In the genomic region with DNA sequence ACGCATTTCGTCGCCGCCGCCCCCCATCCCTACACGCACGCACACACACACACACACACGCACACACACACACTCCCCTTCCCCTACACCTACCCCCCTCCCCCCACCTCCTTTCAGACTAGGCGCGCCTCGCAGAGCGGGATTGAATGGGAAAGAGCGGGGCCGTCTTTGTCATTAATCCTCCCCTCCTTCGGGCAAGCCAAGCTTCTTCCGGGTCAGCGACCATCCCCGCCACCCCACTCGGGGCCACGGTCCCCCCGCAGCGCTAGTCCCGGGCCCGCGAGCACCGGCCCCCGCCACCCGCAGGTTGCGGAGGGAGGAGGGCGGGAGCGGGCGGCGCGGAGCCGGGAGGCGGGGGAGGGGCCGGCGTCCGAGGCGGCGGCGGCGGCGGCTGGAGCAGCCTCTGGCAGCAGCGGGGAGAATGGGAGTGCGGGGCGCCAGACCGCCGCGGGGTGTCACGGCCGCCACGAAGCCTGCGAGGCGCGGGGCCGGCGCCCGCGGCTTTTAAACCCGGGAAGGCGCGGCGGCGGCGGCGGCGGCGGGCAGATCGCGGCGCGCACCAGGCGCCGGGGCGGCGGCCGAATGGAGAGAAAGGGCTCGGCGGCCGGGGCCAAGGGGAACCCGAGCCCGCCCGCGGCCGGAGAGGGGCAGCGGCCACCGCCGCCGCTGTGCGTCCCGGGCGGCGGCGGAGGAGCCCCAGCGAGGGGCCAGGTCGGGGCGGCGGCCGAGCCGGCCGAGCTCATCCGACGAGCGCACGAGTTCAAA, we compare ENCODE assay signal across 8 cellular contexts. TPM values are rescaled to one million over a fixed set of nuclear protein-coding genes. Genes with fewer than 3 reads are reported as not detected.
DNase-seq lines count a peak whose midpoint lies in the region; ATAC-seq and TF ChIP-seq lines count a peak whose summit lies in the region.

A gene (plus strand): TSS at position 369 of the 765 bp plus-strand sequence. CDS start 214 bp downstream, at position 583.

- ATAC-seq in HG02798 (IDR thresholded peaks at IDR 0.05; ENCODE audit: poor library complexity, unreplicated experiment) (peak; percentile 33), naive B cell (ENCODE audit: low read depth in 2 of 2) (peak; percentile 14 to 17)

- peak within 1 kb of the TSS; percentile 73 to 99 (median 98) for H3K4me3 Mint-ChIP-seq in naive B cell

- H3K9me3 ChIP-seq in ES-I3 (ENCODE audit: control insufficient read depth, insufficient read depth, low read length) (no peaks in the 10 kb centered on the region), WERI-Rb-1 (ENCODE audit: severe bottlenecking) (peaks cover 3% of the 10 kb centered on the region)

- peaks cover 0 to 4% of the 10 kb centered on the region in 2 donors for H3K36me3 Mint-ChIP-seq in naive B cell

- H3K4me1 Mint-ChIP-seq in naive B cell: peaks cover 45 to 80% (median 60%) of the 10 kb centered on the region in 3 donors

- H3K27me3 ChIP-seq in WERI-Rb-1 (ENCODE audit: insufficient read depth, low read depth, severe bottlenecking): no peaks in the 10 kb centered on the region

- H3K9me3 Mint-ChIP-seq in naive B cell: no peaks in the 10 kb centered on the region

- no peaks in the 10 kb centered on the region for H3K27me3 Mint-ChIP-seq in naive B cell

- peaks cover 29% of the 10 kb centered on the region for H3K4me1 ChIP-seq in ES-I3 (ENCODE audit: insufficient read depth, low read length)

- H3K9ac ChIP-seq in ES-I3 (ENCODE audit: low read depth, low read length): peak within 1 kb of the TSS; percentile 88

- no peak for TF ChIP-seq CTCF in WERI-Rb-1 (IDR thresholded peaks at IDR 0.05; ENCODE audit: low read depth, low read length)
- no peak for TF ChIP-seq CTCF in epithelial cell of esophagus (IDR thresholded peaks at IDR 0.05; ENCODE audit: insufficient read depth, low read depth, low read length, missing control alignments)

- DNase-seq in WERI-Rb-1: peak; percentile 57
- no peak for DNase-seq in epithelial cell of esophagus (ENCODE audit: low read depth)
- DNase-seq in naive B cell: peak; percentile 33
- DNase-seq in RKO (ENCODE audit: low spot score): no peak
- no peak for DNase-seq in inferior parietal cortex (ENCODE audit: extremely low spot score)
- DNase-seq in A172 (ENCODE audit: low spot score): no peak

- H3K4me3 ChIP-seq in WERI-Rb-1 (ENCODE audit: low read depth, low read length) (peak within 1 kb of the TSS; percentile 82), epithelial cell of esophagus (ENCODE audit: low read length) (peak within 1 kb of the TSS; percentile 60)

- H3K36me3 ChIP-seq in ES-I3 (ENCODE audit: insufficient read depth, low read length): no peaks in the 10 kb centered on the region
- H3K36me3 ChIP-seq in WERI-Rb-1: no peaks in the 10 kb centered on the region; the same call in 1 of the 2 replicates

- peak within 1 kb of the TSS; percentile 81 for H3K27ac ChIP-seq in WERI-Rb-1

- H3K27ac Mint-ChIP-seq in naive B cell: peak within 1 kb of the TSS; percentile 89 to 98 (median 96)

RNA-seq across cellular contexts. Expression of the gene that starts here (rescaled TPM):
- 10 to 100 TPM; 11.7 to 24.2 (median 18.0) TPM for polyA plus RNA-seq in naive B cell (ENCODE audit: low read depth in 6 of 6)
- total RNA-seq in A172 (2014; rRNA removed; shearing (Covaris generic)): 1.1 and 1.4 TPM in 2 replicates

Comparison
In these comparisons a context has a peak if more than half of its experiments do, and no peak if none do; other contexts are left out.
1. DNase-seq: peak in WERI-Rb-1 (single experiment) and naive B cell (single experiment); none in epithelial cell of esophagus (single experiment), RKO (single experiment), inferior parietal cortex (single experiment) and A172 (single experiment).